7 cellular contexts compared by ENCODE assay signal in genomic region chr7:128608678-128609421, GRCh38.
DNase-seq lines count a peak whose midpoint lies in the region; ATAC-seq, FAIRE-seq and TF ChIP-seq lines count a peak whose summit lies in the region.
"Not testable (repeated sequence)": the region's sequence is repeated elsewhere in the genome, so short reads cannot be mapped to it uniquely, and the experiment has no call there.

No MANE protein-coding gene starts in this region.

- H3K36me3 ChIP-seq in neuronal stem cell (replicated peaks in 1 of 2; ENCODE audit: control insufficient read depth in 2 of 2, insufficient read depth in 2 of 2, low read length in 2 of 2): peaks cover 0 to 29% of the 10 kb centered on the region in 2 donors

- peak; percentile 38 for TF ChIP-seq CTCF in NB4 (IDR thresholded peaks at IDR 0.05; ENCODE audit: low read depth, low read length)
- peak; percentile 80 for TF ChIP-seq CTCF in foreskin keratinocyte (conservative IDR thresholded peaks at IDR 0.05)

- not testable (repeated sequence) for H3K27me3 ChIP-seq in foreskin keratinocyte; neuronal stem cell (ENCODE audit: control insufficient read depth in 3 of 3, insufficient read depth in 3 of 3, low read depth in 1 of 3, low read length in 3 of 3)

- H3K23ac ChIP-seq in neuronal stem cell (ENCODE audit: low read depth, low read length, poor library complexity): not testable (repeated sequence)

- H2BK120ac ChIP-seq in neuronal stem cell (ENCODE audit: low read depth, low read length): not testable (repeated sequence)

- ATAC-seq in HG02623 (IDR thresholded peaks at IDR 0.05; ENCODE audit: unreplicated experiment) (peak; percentile 66), foreskin keratinocyte (peak; percentile 80)

- H3K4me1 ChIP-seq in foreskin keratinocyte; neuronal stem cell (ENCODE audit: control insufficient read depth in 2 of 2, insufficient read depth in 1 of 2, low read depth in 1 of 2, low read length in 2 of 2): not testable (repeated sequence)

- H4K91ac ChIP-seq in neuronal stem cell (ENCODE audit: low read depth, low read length, poor library complexity): not testable (repeated sequence)

- DNase-seq in GM12891 (ENCODE audit: insufficient read length, low spot score): not testable (repeated sequence)
- DNase-seq in NB4 (ENCODE audit: low read depth) (peak; percentile 63), SK-N-DZ (ENCODE audit: low spot score) (peak; percentile 38), foreskin keratinocyte (peak; percentile 50 to 73), neuronal stem cell (ENCODE audit: low spot score) (peak; percentile 0)
- DNase-seq in activated naive CD4-positive, alpha-beta T cell treated with anti-CD3 and anti-CD28 coated beads, Interleukin-2, amount 50 U/mL, for 16 hours: peak; percentile 16

- H2BK15ac ChIP-seq in neuronal stem cell (ENCODE audit: low read length): not testable (repeated sequence)

- WGBS in neuronal stem cell (ENCODE audit: extremely low coverage in 2 of 2, insufficient read length in 2 of 2, insufficient replicate concordance in 1 of 2), 2 donors: no CpG with 5 or more reads among the region's 6 CpGs

- H3K4ac ChIP-seq in neuronal stem cell (ENCODE audit: low read length): not testable (repeated sequence)

- H2AK5ac ChIP-seq in neuronal stem cell (ENCODE audit: low read depth, low read length): not testable (repeated sequence)

- H3K14ac ChIP-seq in neuronal stem cell (ENCODE audit: low read length): not testable (repeated sequence)

- FAIRE-seq in GM12891 (lab: Jason Lieb, UNC): peak; percentile 96

- peak overlapping the region; percentile 41 for H3K4me3 ChIP-seq in NB4 (ENCODE audit: low read depth, low read length)
- H3K4me3 ChIP-seq in neuronal stem cell (ENCODE audit: low read length in 2 of 2): not testable (repeated sequence)

- H3K18ac ChIP-seq in neuronal stem cell (ENCODE audit: low read length): not testable (repeated sequence)

- H2BK12ac ChIP-seq in neuronal stem cell (ENCODE audit: low read length): not testable (repeated sequence)

- H3K9me3 ChIP-seq in neuronal stem cell (replicated peaks in 1 of 2; ENCODE audit: control insufficient read depth in 2 of 2, insufficient read depth in 1 of 2, low read depth in 1 of 2, low read length in 2 of 2): not testable (repeated sequence)

- not testable (repeated sequence) for H2BK5ac ChIP-seq in neuronal stem cell (ENCODE audit: low read length)

- peak overlapping the region; percentile 55 for H3K27ac ChIP-seq in foreskin keratinocyte
- H3K27ac ChIP-seq in neuronal stem cell (replicated peaks; ENCODE audit: low read length): not testable (repeated sequence)

- not testable (repeated sequence) for H3K9ac ChIP-seq in neuronal stem cell (ENCODE audit: low read depth, low read length, poor library complexity)

- TF ChIP-seq POLR2A in GM12891 (IDR thresholded peaks at IDR 0.05; ENCODE audit: low read depth, low read length); NB4 (IDR thresholded peaks at IDR 0.05; ENCODE audit: extremely low read depth, insufficient read length): not testable (repeated sequence)

- not testable (repeated sequence) for H2AFZ ChIP-seq in neuronal stem cell (ENCODE audit: low read length)

- H4K8ac ChIP-seq in neuronal stem cell (ENCODE audit: low read depth, low read length): not testable (repeated sequence)

- not testable (repeated sequence) for H3K4me2 ChIP-seq in neuronal stem cell (ENCODE audit: insufficient read depth, low read length, poor library complexity, severe bottlenecking)

- H3K79me1 ChIP-seq in neuronal stem cell (ENCODE audit: low read depth, low read length): not testable (repeated sequence)
